Comparison of ENCODE assay signal across 28 cellular contexts in the genomic region with DNA sequence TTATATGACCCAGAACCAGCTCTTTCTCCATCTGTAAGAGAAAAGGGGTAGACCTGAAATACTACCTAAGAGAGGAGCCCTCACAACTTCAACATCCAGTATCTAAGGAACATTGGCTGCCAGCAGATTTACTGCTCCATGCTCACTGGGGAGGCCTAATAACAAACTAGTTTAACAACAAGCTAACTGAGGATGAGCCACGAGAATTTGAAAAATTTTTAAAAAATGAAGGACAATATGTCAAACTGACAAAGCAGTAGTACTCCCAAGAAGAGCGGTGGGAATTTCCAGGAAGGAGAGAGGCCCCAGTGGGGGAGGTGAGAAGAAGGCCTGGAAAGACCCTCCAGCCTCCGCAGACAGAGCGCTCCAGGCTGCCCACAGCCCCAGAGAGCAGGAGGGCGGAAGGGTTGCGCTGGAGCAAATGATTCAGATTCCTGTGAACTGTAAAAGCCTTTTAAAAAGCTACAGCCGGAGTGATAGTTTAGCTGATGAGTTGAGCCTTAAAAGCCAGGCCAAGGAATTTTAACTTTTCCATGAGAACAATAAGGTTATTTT.
DNase-seq lines count a peak whose midpoint lies in the region; ATAC-seq, FAIRE-seq and TF ChIP-seq lines count a peak whose summit lies in the region.
"Had no signal": no experiment of that assay in that cellular context is flagged by ENCODE, and none has a peak within 500 bp of the region (broad histone marks: within the 10 kb centered on the region; RNA-seq: fewer than 3 reads in every experiment).

No MANE protein-coding gene starts in this region.

- H3K4me2 ChIP-seq in hepatocyte: no peak overlapping the region

- peak; percentile 14 for DNase-seq in RCC 7860 (ENCODE audit: low spot score)
- DNase-seq in hepatocyte (ENCODE audit: low spot score): no peak
- no peak for DNase-seq in neural crest cell (ENCODE audit: low read depth, low spot score)
- DNase-seq in type B pancreatic cell (ENCODE audit: extremely low spot score, unreplicated experiment): no peak
- no peak for DNase-seq in activated naive CD4-positive, alpha-beta T cell treated with anti-CD3 and anti-CD28 coated beads, Interleukin-2, amount 50 U/mL, for 16 hours
- no peak for DNase-seq in iPS-NIHi7 (ENCODE audit: extremely low spot score)
- DNase-seq: activated CD4-positive, alpha-beta T cell treated with anti-CD3 and anti-CD28 coated beads, Interleukin-2, amount 50 U/mL, for 4 hours; activated CD4-positive, CD25-positive, alpha-beta regulatory T cell; activated T-cell treated with anti-CD3 and anti-CD28 coated beads, Interleukin-2, amount 50 U/mL, for 48 hours; brain microvascular endothelial cell; cerebellar nuclear complex; dorsolateral prefrontal cortex; gastrocnemius medialis; hippocampal formation; NCI-H1436; NCI-H2081 treated with DMSO at 0.1 percent for 48 hours; NCI-H2227 treated with DMSO at 0.1 percent for 48 hours; small intestine; stimulated activated CD4-positive, alpha-beta T cell treated with anti-CD3 and anti-CD28 coated beads, Interleukin-2, amount 100 ng/mL, for 24 hours; stimulated activated CD8-positive, alpha-beta memory T cell treated with anti-CD3 and anti-CD28 coated beads, Interleukin-4, amount 100 ng/mL, for 48 hours; T-helper 17 cell; thyroid gland had no signal

- no peaks in the 10 kb centered on the region for H3K27me3 ChIP-seq in hepatocyte
- H3K27me3 ChIP-seq: brain microvascular endothelial cell, dorsolateral prefrontal cortex, gastrocnemius medialis, thyroid gland had no signal

- no peaks in the 10 kb centered on the region for H3K9me2 ChIP-seq in hepatocyte (replicated peaks; ENCODE audit: insufficient read depth)

- H3K4me1 Mint-ChIP-seq in neural crest cell (peaks cover 65% of the 10 kb centered on the region), type B pancreatic cell (ENCODE audit: unreplicated experiment) (peaks cover 73% of the 10 kb centered on the region)
- H3K4me1 Mint-ChIP-seq in stimulated activated memory B cell treated with anti-CD40 and anti-IgM and Interleukin-4, amounts not matched to agents 10 μg/mL and 1 μg/mL and 100 μg/mL, for 72 hours: no peaks in the 10 kb centered on the region

- H3K36me3 Mint-ChIP-seq in neural crest cell (ENCODE audit: low read depth): peaks cover 3% of the 10 kb centered on the region
- H3K36me3 Mint-ChIP-seq in type B pancreatic cell: peaks cover 9% of the 10 kb centered on the region
- H3K36me3 Mint-ChIP-seq in stimulated activated memory B cell treated with anti-CD40 and anti-IgM and Interleukin-4, amounts not matched to agents 10 μg/mL and 1 μg/mL and 100 μg/mL, for 72 hours: no peaks in the 10 kb centered on the region

- FAIRE-seq in RCC 7860 (lab: Jason Lieb, UNC): no peak
- FAIRE-seq: endothelial cell of umbilical vein, GM12891, small intestine, TTC549 had no signal

- H3K79me2 ChIP-seq in hepatocyte: peaks cover 68% of the 10 kb centered on the region

- H3K27me3 Mint-ChIP-seq in neural crest cell (ENCODE audit: low read depth) (no peaks in the 10 kb centered on the region), type B pancreatic cell (no peaks in the 10 kb centered on the region)
- H3K27me3 Mint-ChIP-seq in stimulated activated memory B cell treated with anti-CD40 and anti-IgM and Interleukin-4, amounts not matched to agents 10 μg/mL and 1 μg/mL and 100 μg/mL, for 72 hours: peaks cover 8% of the 10 kb centered on the region

- H3K9me3 ChIP-seq in hepatocyte (ENCODE audit: low read depth): no peaks in the 10 kb centered on the region
- H3K9me3 ChIP-seq: gastrocnemius medialis, thyroid gland had no signal

- no peak overlapping the region for H3K4me3 ChIP-seq in hepatocyte
- H3K4me3 ChIP-seq: dorsolateral prefrontal cortex, gastrocnemius medialis, SK-N-MC, thyroid gland had no signal

- H3K27ac Mint-ChIP-seq in neural crest cell (ENCODE audit: unreplicated experiment): no peak overlapping the region
- H3K27ac Mint-ChIP-seq in type B pancreatic cell: peak overlapping the region; percentile 71
- H3K27ac Mint-ChIP-seq in stimulated activated memory B cell treated with anti-CD40 and anti-IgM and Interleukin-4, amounts not matched to agents 10 μg/mL and 1 μg/mL and 100 μg/mL, for 72 hours: no peak overlapping the region
- H3K27ac Mint-ChIP-seq: T-helper 17 cell had no signal

- no peak for TF ChIP-seq CTCF in hepatocyte (IDR thresholded peaks at IDR 0.05; ENCODE audit: poor library complexity)
- no peak for TF ChIP-seq CTCF in neural crest cell (conservative IDR thresholded peaks at IDR 0.05)
- no peak for TF ChIP-seq CTCF in type B pancreatic cell (conservative IDR thresholded peaks at IDR 0.05)

- H3K4me1 ChIP-seq in hepatocyte (ENCODE audit: insufficient read depth): peaks cover 60% of the 10 kb centered on the region

- 67% methylated on average over 7 of the region's 7 CpGs for WGBS in hepatocyte (ENCODE audit: low lambda C conversion rate, missing lambda C conversion rate)

- peak overlapping the region; percentile 6 for H3K4me3 Mint-ChIP-seq in neural crest cell
- peak overlapping the region; percentile 58 for H3K4me3 Mint-ChIP-seq in type B pancreatic cell
- H3K4me3 Mint-ChIP-seq in stimulated activated memory B cell treated with anti-CD40 and anti-IgM and Interleukin-4, amounts not matched to agents 10 μg/mL and 1 μg/mL and 100 μg/mL, for 72 hours: no peak overlapping the region
- H3K4me3 Mint-ChIP-seq: T-helper 17 cell had no signal

- H3K9me3 Mint-ChIP-seq in neural crest cell: no peaks in the 10 kb centered on the region
- no peaks in the 10 kb centered on the region for H3K9me3 Mint-ChIP-seq in type B pancreatic cell
- H3K9me3 Mint-ChIP-seq in stimulated activated memory B cell treated with anti-CD40 and anti-IgM and Interleukin-4, amounts not matched to agents 10 μg/mL and 1 μg/mL and 100 μg/mL, for 72 hours: no peaks in the 10 kb centered on the region

- no peak overlapping the region for H2AFZ ChIP-seq in hepatocyte

- H4K20me1 ChIP-seq in hepatocyte (ENCODE audit: insufficient read depth, poor library complexity, severe bottlenecking): peaks cover 7% of the 10 kb centered on the region

- no peaks in the 10 kb centered on the region for H3K36me3 ChIP-seq in hepatocyte (replicated peaks; ENCODE audit: insufficient read depth, low read depth)
- H3K36me3 ChIP-seq: brain microvascular endothelial cell, gastrocnemius medialis, thyroid gland had no signal

- ATAC-seq in stimulated activated memory B cell treated with anti-CD40 and anti-IgM and Interleukin-4, amounts not matched to agents 10 μg/mL and 1 μg/mL and 100 μg/mL, for 72 hours: no peak
- ATAC-seq: gastrocnemius medialis, left lobe of liver, T-helper 17 cell had no signal

- H3K27ac ChIP-seq in hepatocyte: peak overlapping the region; percentile 13
- H3K27ac ChIP-seq: brain microvascular endothelial cell, dorsolateral prefrontal cortex, gastrocnemius medialis, SK-N-MC, thyroid gland had no signal
